ENCODE assay signal across 12 cellular contexts in the genomic region with DNA sequence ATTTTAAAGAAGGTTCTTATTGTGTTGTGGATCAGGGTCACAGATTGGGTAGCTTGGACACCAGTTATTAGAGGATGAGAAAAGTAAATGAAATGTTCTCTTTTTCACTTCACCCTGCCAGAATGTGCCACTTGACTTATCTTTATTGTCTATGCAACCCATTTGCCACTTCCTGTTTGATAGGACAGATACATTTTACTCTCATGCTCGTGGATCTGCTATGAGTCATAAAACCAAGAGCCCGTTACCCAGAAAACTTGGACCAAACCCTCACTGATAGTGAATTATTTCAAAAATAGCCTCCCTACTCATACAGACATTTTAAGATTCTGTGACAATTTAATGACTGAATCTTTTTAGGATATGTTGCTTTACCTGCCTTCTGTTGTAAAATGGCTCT. TPM values are rescaled to one million over a fixed set of nuclear protein-coding genes. Genes with fewer than 3 reads are reported as not detected.
DNase-seq lines count a peak whose midpoint lies in the region; ATAC-seq lines count a peak whose summit lies in the region.
"Had no signal": no experiment of that assay in that cellular context is flagged by ENCODE, and none has a peak within 500 bp of the region (broad histone marks: within the 10 kb centered on the region; RNA-seq: fewer than 3 reads in every experiment).

No MANE protein-coding gene starts in this region.

- H3K27me3 Mint-ChIP-seq in CD8-positive, alpha-beta memory T cell, result no peaks in the 10 kb centered on the region
- peaks cover 4% of the 10 kb centered on the region for H3K27me3 Mint-ChIP-seq in T-helper 2 cell treated with Interferon-gamma antibody and Interleukin-4, amounts not matched to agents 5 μg/mL and 100 μg/mL, for 36 hours (ENCODE audit: low read depth)
- peaks cover 2 to 7% (median 4%) of the 10 kb centered on the region in 3 donors for H3K27me3 Mint-ChIP-seq in immature natural killer cell (ENCODE audit: low read depth in 3 of 3)

- POLR2A ChIA-PET in CD8-positive, alpha-beta memory T cell (lab: Charles Lee), result interaction anchor here (0.6 kb wide), 1 partner anchor 166 kb away, joined by 3 read pairs; no protein-coding TSS in a partner anchor

- no peak overlapping the region for H3K4me3 ChIP-seq in CD8-positive, alpha-beta memory T cell (ENCODE audit: low read length)
- peak overlapping the region; percentile 4 for H3K4me3 ChIP-seq in Jurkat, Clone E6-1 (ENCODE audit: low read length)
- H3K4me3 ChIP-seq: Peyer's patch had no signal

- H3K27me3 ChIP-seq in CD8-positive, alpha-beta memory T cell (ENCODE audit: insufficient read depth, low read length, poor library complexity, severe bottlenecking), result no peaks in the 10 kb centered on the region
- H3K27me3 ChIP-seq: breast epithelium, Peyer's patch had no signal

- no peaks in the 10 kb centered on the region for H3K9me3 ChIP-seq in CD8-positive, alpha-beta memory T cell (ENCODE audit: low read length)
- H3K9me3 ChIP-seq: breast epithelium, Peyer's patch had no signal

- H3K36me3 ChIP-seq in CD8-positive, alpha-beta memory T cell (ENCODE audit: insufficient read depth, low read length), result no peaks in the 10 kb centered on the region
- H3K36me3 ChIP-seq: breast epithelium, Peyer's patch had no signal

- CTCF ChIA-PET in CD8-positive, alpha-beta memory T cell (lab: Charles Lee), result no interaction called here

- ATAC-seq in GM18907 (IDR thresholded peaks at IDR 0.05; ENCODE audit: unreplicated experiment), result no peak

- peak overlapping the region in 2 of 7 donors; percentile 48 to 94 for H3K4me3 Mint-ChIP-seq in CD8-positive, alpha-beta memory T cell
- H3K4me3 Mint-ChIP-seq in T-helper 2 cell treated with Interferon-gamma antibody and Interleukin-4, amounts not matched to agents 5 μg/mL and 100 μg/mL, for 36 hours, result peak overlapping the region; percentile 89
- H3K4me3 Mint-ChIP-seq in immature natural killer cell, result peak overlapping the region in 4 of 5 donors; percentile 53 to 89 (median 72)

- peak overlapping the region in 5 of 8 donors; percentile 30 to 94 (median 85) for H3K27ac Mint-ChIP-seq in CD8-positive, alpha-beta memory T cell
- H3K27ac Mint-ChIP-seq in T-helper 2 cell treated with Interferon-gamma antibody and Interleukin-4, amounts not matched to agents 5 μg/mL and 100 μg/mL, for 36 hours, result no peak overlapping the region
- peak overlapping the region in 3 of 6 donors; percentile 72 to 88 (median 87) for H3K27ac Mint-ChIP-seq in immature natural killer cell

- in situ Hi-C loops in ACHN (cut with HindIII; ENCODE audit: low pct_ligation_motif_present, low pct_unique_long_range_greater_than_20kb, low sequenced_read_pairs), result no loop called here

- H3K9me3 Mint-ChIP-seq in CD8-positive, alpha-beta memory T cell, result no peaks in the 10 kb centered on the region
- no peaks in the 10 kb centered on the region for H3K9me3 Mint-ChIP-seq in T-helper 2 cell treated with Interferon-gamma antibody and Interleukin-4, amounts not matched to agents 5 μg/mL and 100 μg/mL, for 36 hours
- no peaks in the 10 kb centered on the region for H3K9me3 Mint-ChIP-seq in immature natural killer cell

- peaks cover 0 to 22% (median 8%) of the 10 kb centered on the region in 3 donors for H3K36me3 Mint-ChIP-seq in CD8-positive, alpha-beta memory T cell
- H3K36me3 Mint-ChIP-seq in T-helper 2 cell treated with Interferon-gamma antibody and Interleukin-4, amounts not matched to agents 5 μg/mL and 100 μg/mL, for 36 hours (ENCODE audit: low read depth), result peaks cover 8% of the 10 kb centered on the region
- H3K36me3 Mint-ChIP-seq in immature natural killer cell, result no peaks in the 10 kb centered on the region

- no peak for DNase-seq in CD8-positive, alpha-beta memory T cell
- DNase-seq in Jurkat, Clone E6-1 (ENCODE audit: low read depth, low spot score), result peak; percentile 39
- DNase-seq in T-helper 2 cell treated with Interferon-gamma antibody and Interleukin-4, amounts not matched to agents 5 μg/mL and 100 μg/mL, for 36 hours (ENCODE audit: low spot score), result no peak
- peak in 1 of 3 donors; percentile 6 for DNase-seq in immature natural killer cell
- no peak for DNase-seq in NCI-H345 treated with DMSO at 0.1 percent for 48 hours (lab: John Stamatoyannopoulos, UW; ENCODE audit: unreplicated experiment)
- DNase-seq in ACHN, result no peak
- no peak for DNase-seq in NCI-H446 (lab: John Stamatoyannopoulos, UW)
- DNase-seq: hypothalamus, NCI-H187, Peyer's patch had no signal

- H3K4me1 ChIP-seq in CD8-positive, alpha-beta memory T cell (ENCODE audit: insufficient read depth, low read length), result peaks cover 30% of the 10 kb centered on the region

- H3K27ac ChIP-seq in CD8-positive, alpha-beta memory T cell (ENCODE audit: low read depth, low read length), result no peak overlapping the region

- H3K4me1 Mint-ChIP-seq in CD8-positive, alpha-beta memory T cell, result peaks cover 16 to 25% (median 18%) of the 10 kb centered on the region in 3 donors
- H3K4me1 Mint-ChIP-seq in T-helper 2 cell treated with Interferon-gamma antibody and Interleukin-4, amounts not matched to agents 5 μg/mL and 100 μg/mL, for 36 hours (ENCODE audit: low read depth), result peaks cover 18% of the 10 kb centered on the region
- H3K4me1 Mint-ChIP-seq in immature natural killer cell, result peaks cover 16 to 25% of the 10 kb centered on the region in 2 donors

RNA-seq across cellular contexts. Expression of gene ISCA2, which starts 1.8 kb away (rescaled TPM):
- total RNA-seq in CD8-positive, alpha-beta memory T cell, result 10 to 100 TPM; 26.7 to 28.6 TPM
- 77.8 TPM for polyA plus RNA-seq in CD8-positive, alpha-beta memory T cell
- 57.2 TPM for polyA plus RNA-seq in Jurkat, Clone E6-1 (2012; ENCODE audit: insufficient read depth, insufficient read length)
- polyA plus RNA-seq in immature natural killer cell, result 10 to 100 TPM; 46.2 to 58.1 (median 55.0) TPM

RNA-seq across cellular contexts. Expression of gene NPC2, which starts 2.3 kb away (rescaled TPM):
- 10 to 100 TPM; 17.1 to 18.3 TPM for total RNA-seq in CD8-positive, alpha-beta memory T cell
- polyA plus RNA-seq in CD8-positive, alpha-beta memory T cell, result 75.6 TPM
- polyA plus RNA-seq in Jurkat, Clone E6-1 (2012; ENCODE audit: insufficient read depth, insufficient read length), result 91.4 TPM
- polyA plus RNA-seq in immature natural killer cell, result 100 to 1,000 TPM in 1 of 3 donors, 10 to 100 TPM in 2; 86.3 to 128 (median 92.8) TPM
